Comparison of ENCODE assay signal across 8 cellular contexts in the genomic region with DNA sequence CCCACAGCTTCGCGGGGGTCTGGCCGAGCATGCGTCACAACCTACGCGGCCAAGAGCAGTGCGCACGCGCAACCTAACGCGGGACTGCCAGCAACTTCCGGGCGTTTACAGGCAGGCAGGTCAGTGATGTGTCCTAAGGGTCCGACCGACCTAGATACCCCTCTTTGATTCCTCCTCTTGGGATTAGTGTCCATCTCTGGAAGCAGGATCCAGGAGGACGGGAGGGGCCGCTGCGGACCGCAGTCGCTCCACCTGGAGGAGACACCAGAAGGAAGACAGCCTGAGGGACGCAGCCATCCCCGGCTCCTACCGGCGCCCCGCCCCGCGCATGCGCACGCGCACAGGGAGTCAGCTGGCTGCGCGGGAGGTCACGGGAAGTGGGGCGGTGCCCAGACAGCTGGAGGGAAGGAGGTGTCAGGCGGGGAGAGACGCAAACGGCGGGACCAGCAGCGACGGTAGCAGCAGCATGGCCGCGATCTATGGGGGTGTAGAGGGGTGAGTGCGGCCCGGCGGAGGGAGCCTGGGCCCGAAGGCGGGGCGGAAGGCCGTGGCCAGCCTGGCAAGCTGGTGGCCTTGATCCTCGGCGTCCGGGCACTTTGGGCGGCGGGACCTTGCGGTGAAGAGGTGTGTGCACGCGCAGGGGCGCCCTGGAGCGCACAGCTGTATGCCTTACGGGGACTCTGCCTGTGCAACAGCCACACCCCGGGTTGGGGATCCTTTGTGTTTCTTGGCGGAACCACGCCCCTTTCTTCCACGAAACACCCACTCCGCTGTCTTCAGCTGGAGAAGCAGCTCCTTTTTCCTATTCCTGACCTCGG. TPM values are rescaled to one million over a fixed set of nuclear protein-coding genes. Genes with fewer than 3 reads are reported as not detected.
DNase-seq lines count a peak whose midpoint lies in the region; ATAC-seq and TF ChIP-seq lines count a peak whose summit lies in the region.

A gene (plus strand): TSS at position 431 of the 818 bp plus-strand sequence. CDS start 36 bp downstream, at position 467.

- no peaks in the 10 kb centered on the region for H3K27me3 ChIP-seq in OCI-LY3 (ENCODE audit: low read depth, low read length)

- H3K27me3 Mint-ChIP-seq in endothelial cell (ENCODE audit: unreplicated experiment), result peaks cover 15% of the 10 kb centered on the region

- peak within 1 kb of the TSS; percentile 90 for H3K4me3 ChIP-seq in OCI-LY3 (ENCODE audit: low read length)

- peaks cover 24% of the 10 kb centered on the region for H3K36me3 ChIP-seq in OCI-LY3 (replicated peaks; ENCODE audit: low read depth, low read length)

- H3K9ac ChIP-seq in OCI-LY3 (ENCODE audit: low read length), result peak within 1 kb of the TSS; percentile 99

- H3K9me3 Mint-ChIP-seq in endothelial cell (ENCODE audit: unreplicated experiment), result no peaks in the 10 kb centered on the region

- H4K20me1 ChIP-seq in OCI-LY3 (ENCODE audit: insufficient read depth, low read length), result peaks cover 13% of the 10 kb centered on the region; the same call in 1 of the 2 replicates

- peaks cover 81% of the 10 kb centered on the region for H3K4me1 ChIP-seq in OCI-LY3 (ENCODE audit: low read length)

- peak within 1 kb of the TSS; percentile 99 for H3K4me2 ChIP-seq in OCI-LY3 (ENCODE audit: low read length)

- H3K36me3 Mint-ChIP-seq in endothelial cell (ENCODE audit: low read depth, unreplicated experiment), result peaks cover 29% of the 10 kb centered on the region

- peak within 1 kb of the TSS; percentile 94 for H3K27ac Mint-ChIP-seq in endothelial cell (ENCODE audit: unreplicated experiment)

- H3K79me2 ChIP-seq in OCI-LY3 (ENCODE audit: low read length), result peaks cover 63% of the 10 kb centered on the region

- H3K9me3 ChIP-seq in OCI-LY3 (ENCODE audit: insufficient read depth, low read length), result no peaks in the 10 kb centered on the region

- peak; percentile 98 for DNase-seq in DMS 273 (lab: John Stamatoyannopoulos, UW; ENCODE audit: unreplicated experiment)
- peak; percentile 95 for DNase-seq in HuH-7.5 (ENCODE audit: low spot score)
- DNase-seq in activated CD8-positive, alpha-beta memory T cell treated with anti-CD3 and anti-CD28 coated beads, Interleukin-2, amount 50 U/mL, for 48 hours, result peak; percentile 98
- DNase-seq in endothelial cell (ENCODE audit: low spot score), result peak; percentile 94
- peak; percentile 98 for DNase-seq in midbrain (lab: John Stamatoyannopoulos, UW)
- peak; percentile 96 for DNase-seq in stimulated activated CD8-positive, alpha-beta memory T cell treated with anti-CD3 and anti-CD28 coated beads, Interleukin-15, amount 100 ng/mL, for 48 hours (ENCODE audit: low read depth in 2 of 2)

- ATAC-seq in GM21528 (IDR thresholded peaks at IDR 0.05; ENCODE audit: low FRiP score, unreplicated experiment), result peak; percentile 57

- H3K27ac ChIP-seq in OCI-LY3 (ENCODE audit: low read length), result peak within 1 kb of the TSS; percentile 98

- H2AFZ ChIP-seq in OCI-LY3 (ENCODE audit: low read depth, low read length), result 0 out of 2 replicates have a peak within 1 kb of the TSS, but pooled peaks have one; percentile 12

- TF ChIP-seq CTCF in OCI-LY3 (IDR thresholded peaks at IDR 0.05; ENCODE audit: low read depth, low read length), result peak; percentile 3; the same call in 1 of the 2 replicates
- no peak for TF ChIP-seq CTCF in endothelial cell (IDR thresholded peaks at IDR 0.05; ENCODE audit: unreplicated experiment)

- H3K4me3 Mint-ChIP-seq in endothelial cell (ENCODE audit: unreplicated experiment), result peak within 1 kb of the TSS; percentile 98

- peaks cover 30% of the 10 kb centered on the region for H3K4me1 Mint-ChIP-seq in endothelial cell (ENCODE audit: unreplicated experiment)

RNA-seq across cellular contexts. Expression of the gene that starts here (rescaled TPM):
- total RNA-seq in endothelial cell (ENCODE audit: unreplicated experiment), result 125 TPM

Comparison
In these comparisons a context has a peak if more than half of its experiments do, and no peak if none do; other contexts are left out.
1. Peak in every context shown above with its lines: DNase-seq, ATAC-seq, H3K4me3 ChIP-seq and H3K27ac ChIP-seq.